In the genomic region with DNA sequence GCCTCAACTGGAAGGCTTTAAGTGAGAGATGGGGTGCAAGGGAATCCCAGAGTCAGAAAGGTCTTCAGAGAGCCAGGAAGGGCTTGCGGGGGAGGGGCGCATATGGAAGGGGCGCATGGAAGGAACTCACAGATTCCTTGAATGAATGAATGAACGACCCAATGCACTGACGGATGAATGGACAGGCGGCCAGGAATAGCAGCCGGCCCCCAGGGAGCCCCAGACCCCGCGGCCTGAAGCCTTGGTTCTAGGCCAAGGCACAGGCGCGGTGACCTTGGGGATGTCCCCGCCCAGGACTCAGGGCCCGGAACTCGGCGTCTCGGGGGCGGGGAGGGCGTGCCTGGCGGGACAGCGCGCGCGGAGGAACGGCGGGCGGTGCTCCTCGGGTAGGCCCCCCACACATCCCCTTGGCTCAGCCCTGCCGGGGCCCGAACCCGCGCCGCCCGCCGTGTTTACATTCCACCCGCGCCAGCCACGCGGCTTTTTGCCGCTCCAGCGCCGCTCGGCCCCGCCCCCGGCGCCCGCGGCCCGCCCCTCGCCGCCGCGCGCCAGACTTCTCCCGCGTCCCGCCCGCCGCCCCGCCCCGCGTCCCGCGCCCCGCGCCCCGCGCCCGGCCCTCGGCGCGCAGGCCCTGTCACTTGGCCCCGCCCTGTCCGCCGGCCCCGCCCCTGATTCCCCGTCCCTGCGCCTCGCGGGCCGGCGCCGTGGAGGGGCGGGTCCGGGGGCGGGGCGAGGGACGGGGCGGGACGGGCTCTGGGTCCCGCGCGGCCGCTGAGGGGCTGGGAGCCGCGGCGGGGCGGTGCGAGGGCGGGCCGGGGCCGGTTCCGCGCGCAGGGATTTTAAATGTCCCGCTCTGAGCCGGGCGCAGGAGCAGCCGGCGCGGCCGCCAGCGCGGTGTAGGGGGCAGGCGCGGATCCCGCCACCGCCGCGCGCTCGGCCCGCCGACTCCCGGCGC, we compare ENCODE assay signal across 1 cellular context.
TF ChIP-seq lines count a peak whose summit lies in the region.

Gene CCNE1, plus strand, starts transcription at position 867 of the 955 bp plus-strand sequence. CDS start 565 bp downstream, outside the sequence.

TF ChIP-seq in K562, 482 proteins besides CTCF, POLR2A, EP300 and RAD21 (continued from another document and continues in another):
- TF ChIP-seq, protein P1, sequence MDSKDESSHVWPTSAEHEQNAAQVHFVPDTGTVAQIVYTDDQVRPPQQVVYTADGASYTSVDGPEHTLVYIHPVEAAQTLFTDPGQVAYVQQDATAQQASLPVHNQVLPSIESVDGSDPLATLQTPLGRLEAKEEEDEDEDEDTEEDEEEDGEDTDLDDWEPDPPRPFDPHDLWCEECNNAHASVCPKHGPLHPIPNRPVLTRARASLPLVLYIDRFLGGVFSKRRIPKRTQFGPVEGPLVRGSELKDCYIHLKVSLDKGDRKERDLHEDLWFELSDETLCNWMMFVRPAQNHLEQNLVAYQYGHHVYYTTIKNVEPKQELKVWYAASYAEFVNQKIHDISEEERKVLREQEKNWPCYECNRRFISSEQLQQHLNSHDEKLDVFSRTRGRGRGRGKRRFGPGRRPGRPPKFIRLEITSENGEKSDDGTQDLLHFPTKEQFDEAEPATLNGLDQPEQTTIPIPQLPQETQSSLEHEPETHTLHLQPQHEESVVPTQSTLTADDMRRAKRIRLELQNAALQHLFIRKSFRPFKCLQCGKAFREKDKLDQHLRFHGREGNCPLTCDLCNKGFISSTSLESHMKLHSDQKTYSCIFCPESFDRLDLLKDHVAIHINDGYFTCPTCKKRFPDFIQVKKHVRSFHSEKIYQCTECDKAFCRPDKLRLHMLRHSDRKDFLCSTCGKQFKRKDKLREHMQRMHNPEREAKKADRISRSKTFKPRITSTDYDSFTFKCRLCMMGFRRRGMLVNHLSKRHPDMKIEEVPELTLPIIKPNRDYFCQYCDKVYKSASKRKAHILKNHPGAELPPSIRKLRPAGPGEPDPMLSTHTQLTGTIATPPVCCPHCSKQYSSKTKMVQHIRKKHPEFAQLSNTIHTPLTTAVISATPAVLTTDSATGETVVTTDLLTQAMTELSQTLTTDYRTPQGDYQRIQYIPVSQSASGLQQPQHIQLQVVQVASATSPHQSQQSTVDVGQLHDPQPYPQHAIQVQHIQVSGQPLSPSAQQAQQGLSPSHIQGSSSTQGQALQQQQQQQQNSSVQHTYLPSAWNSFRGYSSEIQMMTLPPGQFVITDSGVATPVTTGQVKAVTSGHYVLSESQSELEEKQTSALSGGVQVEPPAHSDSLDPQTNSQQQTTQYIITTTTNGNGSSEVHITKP (IDR thresholded peaks at IDR 0.05; ENCODE audit: partially characterized antibody) = peak; percentile 67
- TF ChIP-seq TAF9B (IDR thresholded peaks at IDR 0.05; ENCODE audit: partially characterized antibody) = no peak
- TF ChIP-seq NR4A1 (CRISPR knock-in tag; IDR thresholded peaks at IDR 0.05) = 0 out of 2 replicates have a peak, but pooled peaks have one; percentile 10
- TF ChIP-seq NR4A1 (tag; IDR thresholded peaks at IDR 0.05) = 0 out of 2 replicates have a peak, but pooled peaks have one; percentile 69
- TF ChIP-seq HDAC8 (tag; IDR thresholded peaks at IDR 0.05) = 0 out of 2 replicates have a peak, but pooled peaks have one; percentile 57
- TF ChIP-seq NFIC (IDR thresholded peaks at IDR 0.05) = peak; percentile 80
- no peak for TF ChIP-seq DIDO1 (tag; IDR thresholded peaks at IDR 0.05; ENCODE audit: low read depth)
- 0 out of 2 replicates have a peak, but pooled peaks have one; percentile 23 for TF ChIP-seq MEF2D (tag; conservative IDR thresholded peaks at IDR 0.05; ENCODE audit: low read depth)
- 0 out of 4 replicates have a peak, but pooled peaks of 1 of the 2 experiments have one; percentile 42 for TF ChIP-seq UBTF (IDR thresholded peaks at IDR 0.05; ENCODE audit: borderline replicate concordance in 1 of 2, low read depth in 2 of 2, low read length in 2 of 2)
- peak; percentile 52 for TF ChIP-seq HNRNPLL (IDR thresholded peaks at IDR 0.05; ENCODE audit: low read depth, low read length, poor library complexity, severe bottlenecking)
- 0 out of 2 replicates have a peak, but pooled peaks have one; percentile 10 for TF ChIP-seq SOX6 (IDR thresholded peaks at IDR 0.05)
- TF ChIP-seq, protein P2, sequence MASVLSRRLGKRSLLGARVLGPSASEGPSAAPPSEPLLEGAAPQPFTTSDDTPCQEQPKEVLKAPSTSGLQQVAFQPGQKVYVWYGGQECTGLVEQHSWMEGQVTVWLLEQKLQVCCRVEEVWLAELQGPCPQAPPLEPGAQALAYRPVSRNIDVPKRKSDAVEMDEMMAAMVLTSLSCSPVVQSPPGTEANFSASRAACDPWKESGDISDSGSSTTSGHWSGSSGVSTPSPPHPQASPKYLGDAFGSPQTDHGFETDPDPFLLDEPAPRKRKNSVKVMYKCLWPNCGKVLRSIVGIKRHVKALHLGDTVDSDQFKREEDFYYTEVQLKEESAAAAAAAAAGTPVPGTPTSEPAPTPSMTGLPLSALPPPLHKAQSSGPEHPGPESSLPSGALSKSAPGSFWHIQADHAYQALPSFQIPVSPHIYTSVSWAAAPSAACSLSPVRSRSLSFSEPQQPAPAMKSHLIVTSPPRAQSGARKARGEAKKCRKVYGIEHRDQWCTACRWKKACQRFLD (CRISPR knock-in tag; IDR thresholded peaks at IDR 0.05) = peak; percentile 69
- 0 out of 2 replicates have a peak, but pooled peaks have one; percentile 63 for TF ChIP-seq ERF (CRISPR knock-in tag; IDR thresholded peaks at IDR 0.05)
- peak; percentile 82 for TF ChIP-seq ETV5 (CRISPR knock-in tag; IDR thresholded peaks at IDR 0.05; ENCODE audit: low read depth)
- peak; percentile 53; the same call in 1 of the 2 replicates for TF ChIP-seq ZBTB40 (IDR thresholded peaks at IDR 0.05)
- no peak for TF ChIP-seq ZBTB40 (CRISPR knock-in tag; IDR thresholded peaks at IDR 0.05)
- TF ChIP-seq SRSF7 (optimal IDR thresholded peaks at IDR 0.05; ENCODE audit: low read depth, low read length) = no peak
- TF ChIP-seq NR2C1 (IDR thresholded peaks at IDR 0.05) = no peak
- TF ChIP-seq NR2C1 (tag; IDR thresholded peaks at IDR 0.05) = peak; percentile 56
- TF ChIP-seq, protein P3, sequence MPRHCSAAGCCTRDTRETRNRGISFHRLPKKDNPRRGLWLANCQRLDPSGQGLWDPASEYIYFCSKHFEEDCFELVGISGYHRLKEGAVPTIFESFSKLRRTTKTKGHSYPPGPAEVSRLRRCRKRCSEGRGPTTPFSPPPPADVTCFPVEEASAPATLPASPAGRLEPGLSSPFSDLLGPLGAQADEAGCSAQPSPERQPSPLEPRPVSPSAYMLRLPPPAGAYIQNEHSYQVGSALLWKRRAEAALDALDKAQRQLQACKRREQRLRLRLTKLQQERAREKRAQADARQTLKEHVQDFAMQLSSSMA (CRISPR knock-in tag; IDR thresholded peaks at IDR 0.05) = no peak
- TF ChIP-seq TAF7 (tag; IDR thresholded peaks at IDR 0.05) = peak; percentile 38; the same call in 1 of the 2 replicates
- peak; percentile 70 to 83; a peak in 3 of 4 replicates for TF ChIP-seq FOXK2 (conservative IDR thresholded peaks at IDR 0.05 in 1 of 2, IDR thresholded peaks at IDR 0.05 in 1 of 2; ENCODE audit: low read depth in 2 of 2)
- no peak for TF ChIP-seq U2AF2 (optimal IDR thresholded peaks at IDR 0.05; ENCODE audit: low read depth, low read length)
- TF ChIP-seq KDM4B (IDR thresholded peaks at IDR 0.05; ENCODE audit: borderline replicate concordance in 2 of 2, low read depth in 1 of 2) = 0 out of 4 replicates have a peak, but pooled peaks of 1 of the 2 experiments have one; percentile 59
- TF ChIP-seq SAFB2 (IDR thresholded peaks at IDR 0.05; ENCODE audit: borderline replicate concordance, low read depth, low read length, severe bottlenecking) = no peak
- peak; percentile 78 for TF ChIP-seq MYC (IDR thresholded peaks at IDR 0.05; ENCODE audit: low read depth, low read length)
- peak; percentile 65; the same call in 1 of the 2 replicates for TF ChIP-seq MYC (CRISPR knock-in tag; IDR thresholded peaks at IDR 0.05; ENCODE audit: borderline replicate concordance, low read depth)
- TF ChIP-seq, protein P4, sequence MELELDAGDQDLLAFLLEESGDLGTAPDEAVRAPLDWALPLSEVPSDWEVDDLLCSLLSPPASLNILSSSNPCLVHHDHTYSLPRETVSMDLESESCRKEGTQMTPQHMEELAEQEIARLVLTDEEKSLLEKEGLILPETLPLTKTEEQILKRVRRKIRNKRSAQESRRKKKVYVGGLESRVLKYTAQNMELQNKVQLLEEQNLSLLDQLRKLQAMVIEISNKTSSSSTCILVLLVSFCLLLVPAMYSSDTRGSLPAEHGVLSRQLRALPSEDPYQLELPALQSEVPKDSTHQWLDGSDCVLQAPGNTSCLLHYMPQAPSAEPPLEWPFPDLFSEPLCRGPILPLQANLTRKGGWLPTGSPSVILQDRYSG (tag; conservative IDR thresholded peaks at IDR 0.05; ENCODE audit: low read depth) = no peak
- TF ChIP-seq U2AF1 (optimal IDR thresholded peaks at IDR 0.05; ENCODE audit: low read depth, low read length) = no peak
- peak; percentile 93 for TF ChIP-seq ZNF24 (IDR thresholded peaks at IDR 0.05)
- TF ChIP-seq CHD2 (IDR thresholded peaks at IDR 0.05; ENCODE audit: low read depth, low read length) = peak; percentile 45; the same call in 1 of the 2 replicates
- TF ChIP-seq SUPT5H (IDR thresholded peaks at IDR 0.05) = peak; percentile 78
- 0 out of 2 replicates have a peak, but pooled peaks have one; percentile 41 for TF ChIP-seq ZBTB9 (CRISPR knock-in tag; IDR thresholded peaks at IDR 0.05)
- TF ChIP-seq HDAC1 (IDR thresholded peaks at IDR 0.05) = peak in 1 of 2 experiments; percentile 77; a peak in 2 of 4 replicates
